8 cellular contexts compared by ENCODE assay signal in genomic region chr20:32481311-32482103, GRCh38.
DNase-seq lines count a peak whose midpoint lies in the region; ATAC-seq and TF ChIP-seq lines count a peak whose summit lies in the region.

No MANE protein-coding gene starts in this region.

- DNase-seq in NCI-H1417 (lab: John Stamatoyannopoulos, UW) (peak in 2 of 3 experiments; percentile 21 to 64), NCI-H1417 treated with DMSO at 0.1 percent for 48 hours (lab: John Stamatoyannopoulos, UW) (no peak), astrocyte of the cerebellum (ENCODE audit: low read depth) (no peak), kidney epithelial cell (ENCODE audit: low read depth) (no peak), GM03348 (ENCODE audit: low spot score) (no peak), NOMO-1 treated with DMSO at 0.1 percent for 48 hours (lab: John Stamatoyannopoulos, UW; ENCODE audit: unreplicated experiment) (no peak)
- no peak for DNase-seq in stimulated activated naive CD8-positive, alpha-beta T cell treated with anti-CD3 and anti-CD28 coated beads, Interleukin-15, amount 100 ng/mL, for 72 hours

- TF ChIP-seq CTCF in astrocyte of the cerebellum (IDR thresholded peaks at IDR 0.05; ENCODE audit: low read depth, low read length, missing control alignments) (no peak), kidney epithelial cell (IDR thresholded peaks at IDR 0.05; ENCODE audit: insufficient read depth, low read length, poor library complexity, severe bottlenecking) (no peak)

- peak overlapping the region; percentile 55 to 83 for H3K4me3 Mint-ChIP-seq in stimulated activated naive CD8-positive, alpha-beta T cell treated with anti-CD3 and anti-CD28 coated beads, Interleukin-15, amount 100 ng/mL, for 72 hours

- H3K27me3 Mint-ChIP-seq in stimulated activated naive CD8-positive, alpha-beta T cell treated with anti-CD3 and anti-CD28 coated beads, Interleukin-15, amount 100 ng/mL, for 72 hours = no peaks in the 10 kb centered on the region

- no peaks in the 10 kb centered on the region for H3K36me3 ChIP-seq in kidney epithelial cell (ENCODE audit: control insufficient read depth, insufficient read depth, low read length)

- ATAC-seq in stimulated activated naive CD8-positive, alpha-beta T cell treated with anti-CD3 and anti-CD28 coated beads, Interleukin-15, amount 100 ng/mL, for 72 hours = no peak
- no peak for ATAC-seq in GM18505 (IDR thresholded peaks at IDR 0.05; ENCODE audit: unreplicated experiment)

- peaks cover 3% of the 10 kb centered on the region for H3K27me3 ChIP-seq in kidney epithelial cell (ENCODE audit: control insufficient read depth, insufficient read depth, low read length)

- H3K4me3 ChIP-seq in astrocyte of the cerebellum (ENCODE audit: low read depth, low read length) = peak overlapping the region; percentile 71
- peak overlapping the region; percentile 67 for H3K4me3 ChIP-seq in kidney epithelial cell (ENCODE audit: low read depth, low read length)

- H3K4me1 Mint-ChIP-seq in stimulated activated naive CD8-positive, alpha-beta T cell treated with anti-CD3 and anti-CD28 coated beads, Interleukin-15, amount 100 ng/mL, for 72 hours = peaks cover 83% of the 10 kb centered on the region

- H3K27ac Mint-ChIP-seq in stimulated activated naive CD8-positive, alpha-beta T cell treated with anti-CD3 and anti-CD28 coated beads, Interleukin-15, amount 100 ng/mL, for 72 hours = peak overlapping the region in 1 of 2 donors; percentile 2

- in situ Hi-C loops in astrocyte of the cerebellum (cut with HindIII; ENCODE audit: low sequenced_read_pairs) = no loop called here

- no peak for TF ChIP-seq POLR2A in GM18505 (IDR thresholded peaks at IDR 0.05; ENCODE audit: borderline replicate concordance, extremely low read depth, insufficient read depth, insufficient read length)

- H3K9me3 Mint-ChIP-seq in stimulated activated naive CD8-positive, alpha-beta T cell treated with anti-CD3 and anti-CD28 coated beads, Interleukin-15, amount 100 ng/mL, for 72 hours = no peaks in the 10 kb centered on the region

Comparison
In these comparisons a context has a peak if more than half of its experiments do, and no peak if none do; other contexts are left out.
1. DNase-seq: peak in NCI-H1417 (2 of 3); none in NCI-H1417 treated with DMSO at 0.1 percent for 48 hours (single experiment), astrocyte of the cerebellum (single experiment), kidney epithelial cell (single experiment), stimulated activated naive CD8-positive, alpha-beta T cell treated with anti-CD3 and anti-CD28 coated beads, Interleukin-15, amount 100 ng/mL, for 72 hours (0 of 2), GM03348 (single experiment) and NOMO-1 treated with DMSO at 0.1 percent for 48 hours (single experiment).